In genomic region chr14:23421594-23421993, GRCh38 we compare ENCODE assay signal across 18 cellular contexts. TPM values are rescaled to one million over a fixed set of nuclear protein-coding genes. Genes with fewer than 3 reads are reported as not detected.
DNase-seq lines count a peak whose midpoint lies in the region; ATAC-seq and TF ChIP-seq lines count a peak whose summit lies in the region.
"Had no signal": no experiment of that assay in that cellular context is flagged by ENCODE, and none has a peak within 500 bp of the region (broad histone marks: within the 10 kb centered on the region; RNA-seq: fewer than 3 reads in every experiment).

No MANE protein-coding gene starts in this region.

- no peak for ATAC-seq in heart left ventricle
- peak; percentile 59 to 85 for ATAC-seq in stimulated activated naive B cell treated with anti-CD40 and anti-IgM and Interleukin-4, amounts not matched to agents 10 μg/mL and 1 μg/mL and 100 μg/mL, for 72 hours (replicated peaks)

- no peak for TF ChIP-seq CTCF in left ventricle myocardium inferior (IDR thresholded peaks at IDR 0.05; ENCODE audit: borderline replicate concordance)
- no peak for TF ChIP-seq CTCF in heart left ventricle (IDR thresholded peaks at IDR 0.05)
- TF ChIP-seq CTCF in endodermal cell (conservative IDR thresholded peaks at IDR 0.05) = no peak

- no peak overlapping the region for H3K4me3 Mint-ChIP-seq in activated CD4-positive, alpha-beta memory T cell treated with anti-CD3 and anti-CD28 coated beads for 36 hours
- H3K4me3 Mint-ChIP-seq in activated naive CD8-positive, alpha-beta T cell treated with anti-CD3 and anti-CD28 coated beads for 36 hours = no peak overlapping the region
- no peak overlapping the region for H3K4me3 Mint-ChIP-seq in stimulated activated naive B cell treated with anti-CD40 and anti-IgM and Interleukin-4, amounts not matched to agents 10 μg/mL and 1 μg/mL and 100 μg/mL, for 72 hours
- no peak overlapping the region for H3K4me3 Mint-ChIP-seq in endodermal cell
- no peak overlapping the region for H3K4me3 Mint-ChIP-seq in CD4-positive, alpha-beta memory T cell
- H3K4me3 Mint-ChIP-seq: CD8-positive, alpha-beta memory T cell had no signal

- H3K9me3 ChIP-seq in left ventricle myocardium inferior (replicated peaks) = no peaks in the 10 kb centered on the region
- H3K9me3 ChIP-seq in heart left ventricle = no peaks in the 10 kb centered on the region
- H3K9me3 ChIP-seq in endodermal cell (ENCODE audit: control insufficient read depth, low read length) = no peaks in the 10 kb centered on the region
- H3K9me3 ChIP-seq in CD4-positive, alpha-beta memory T cell (ENCODE audit: control insufficient read depth in 1 of 2, low read length in 2 of 2) = no peaks in the 10 kb centered on the region
- H3K9me3 ChIP-seq: MG63 had no signal

- H3K4me1 ChIP-seq in left ventricle myocardium inferior (peaks cover 12% of the 10 kb centered on the region), heart left ventricle (peaks cover 0 to 28% (median 0%) of the 10 kb centered on the region in 12 donors), endodermal cell (ENCODE audit: control insufficient read depth, insufficient read depth, low read length) (no peaks in the 10 kb centered on the region)
- H3K4me1 ChIP-seq in CD4-positive, alpha-beta memory T cell (ENCODE audit: insufficient read depth, low read length) = no peaks in the 10 kb centered on the region

- H3K27ac Mint-ChIP-seq in activated CD4-positive, alpha-beta memory T cell treated with anti-CD3 and anti-CD28 coated beads for 36 hours = no peak overlapping the region
- H3K27ac Mint-ChIP-seq in activated naive CD8-positive, alpha-beta T cell treated with anti-CD3 and anti-CD28 coated beads for 36 hours = peak overlapping the region; percentile 58
- no peak overlapping the region for H3K27ac Mint-ChIP-seq in stimulated activated naive B cell treated with anti-CD40 and anti-IgM and Interleukin-4, amounts not matched to agents 10 μg/mL and 1 μg/mL and 100 μg/mL, for 72 hours
- no peak overlapping the region for H3K27ac Mint-ChIP-seq in endodermal cell
- no peak overlapping the region for H3K27ac Mint-ChIP-seq in CD4-positive, alpha-beta memory T cell
- H3K27ac Mint-ChIP-seq: CD8-positive, alpha-beta memory T cell had no signal

- DNase-seq in left ventricle myocardium inferior (no peak), heart left ventricle (no peak), NCI-H2107 (lab: John Stamatoyannopoulos, UW) (no peak), endodermal cell (no peak)
- DNase-seq in activated CD4-positive, alpha-beta memory T cell treated with anti-CD3 and anti-CD28 coated beads for 36 hours = peak; percentile 40
- peak; percentile 41 for DNase-seq in activated naive CD8-positive, alpha-beta T cell treated with anti-CD3 and anti-CD28 coated beads for 36 hours
- DNase-seq in stimulated activated naive B cell treated with anti-CD40 and anti-IgM and Interleukin-4, amounts not matched to agents 10 μg/mL and 1 μg/mL and 100 μg/mL, for 72 hours = no peak
- no peak for DNase-seq in CD4-positive, alpha-beta memory T cell
- DNase-seq: CD8-positive, alpha-beta memory T cell; HCEC 1CT; MG63; NCI-H1105; NCI-H1694 treated with DMSO at 0.1 percent for 48 hours; NCI-H446 treated with DMSO at 0.1 percent for 48 hours; NCI-H774; PC-9 had no signal

- H3K4me3 ChIP-seq in left ventricle myocardium inferior (no peak overlapping the region), heart left ventricle (peak overlapping the region in 2 of 12 donors; percentile 9 to 19), endodermal cell (ENCODE audit: low read length) (no peak overlapping the region)
- H3K4me3 ChIP-seq in CD4-positive, alpha-beta memory T cell (ENCODE audit: low read length in 2 of 2) = no peak overlapping the region
- H3K4me3 ChIP-seq: MG63, PC-9 had no signal

- H3K36me3 ChIP-seq in left ventricle myocardium inferior = peaks cover 63% of the 10 kb centered on the region
- H3K36me3 ChIP-seq in heart left ventricle = peaks cover 0 to 83% (median 61%) of the 10 kb centered on the region in 9 donors
- H3K36me3 ChIP-seq in endodermal cell (ENCODE audit: control insufficient read depth, insufficient read depth, low read length) = no peaks in the 10 kb centered on the region
- no peaks in the 10 kb centered on the region for H3K36me3 ChIP-seq in CD4-positive, alpha-beta memory T cell (ENCODE audit: insufficient read depth, low read length)
- H3K36me3 ChIP-seq: MG63 had no signal

- peaks cover 3% of the 10 kb centered on the region for H3K27me3 Mint-ChIP-seq in activated CD4-positive, alpha-beta memory T cell treated with anti-CD3 and anti-CD28 coated beads for 36 hours
- peaks cover 4% of the 10 kb centered on the region for H3K27me3 Mint-ChIP-seq in activated naive CD8-positive, alpha-beta T cell treated with anti-CD3 and anti-CD28 coated beads for 36 hours
- peaks cover 12 to 34% of the 10 kb centered on the region in 2 donors for H3K27me3 Mint-ChIP-seq in stimulated activated naive B cell treated with anti-CD40 and anti-IgM and Interleukin-4, amounts not matched to agents 10 μg/mL and 1 μg/mL and 100 μg/mL, for 72 hours
- H3K27me3 Mint-ChIP-seq in endodermal cell (ENCODE audit: insufficient read depth) = peaks cover 34% of the 10 kb centered on the region
- H3K27me3 Mint-ChIP-seq in CD4-positive, alpha-beta memory T cell = peaks cover 3 to 4% of the 10 kb centered on the region in 2 donors

- TF ChIP-seq POLR2A in heart left ventricle (IDR thresholded peaks at IDR 0.05) = peak in 1 of 2 donors; percentile 3

- no peak overlapping the region for H3K9ac ChIP-seq in endodermal cell (ENCODE audit: extremely low read depth, low read length, poor library complexity, severe bottlenecking)

- peaks cover 10% of the 10 kb centered on the region for H3K4me1 Mint-ChIP-seq in activated CD4-positive, alpha-beta memory T cell treated with anti-CD3 and anti-CD28 coated beads for 36 hours (ENCODE audit: low read depth)
- peaks cover 11% of the 10 kb centered on the region for H3K4me1 Mint-ChIP-seq in activated naive CD8-positive, alpha-beta T cell treated with anti-CD3 and anti-CD28 coated beads for 36 hours
- peaks cover 5 to 6% of the 10 kb centered on the region in 2 donors for H3K4me1 Mint-ChIP-seq in stimulated activated naive B cell treated with anti-CD40 and anti-IgM and Interleukin-4, amounts not matched to agents 10 μg/mL and 1 μg/mL and 100 μg/mL, for 72 hours
- peaks cover 10% of the 10 kb centered on the region for H3K4me1 Mint-ChIP-seq in endodermal cell
- no peaks in the 10 kb centered on the region for H3K4me1 Mint-ChIP-seq in CD4-positive, alpha-beta memory T cell
- H3K4me1 Mint-ChIP-seq: CD8-positive, alpha-beta memory T cell had no signal

- H3K27ac ChIP-seq in left ventricle myocardium inferior (replicated peaks) = peak overlapping the region; percentile 68
- H3K27ac ChIP-seq in heart left ventricle = peak overlapping the region in 6 of 12 donors; percentile 38 to 72 (median 47)
- no peak overlapping the region for H3K27ac ChIP-seq in endodermal cell (ENCODE audit: low read depth, low read length)
- no peak overlapping the region for H3K27ac ChIP-seq in CD4-positive, alpha-beta memory T cell (ENCODE audit: low read depth, low read length)
- H3K27ac ChIP-seq: PC-9 had no signal

- CTCF ChIA-PET in activated CD4-positive, alpha-beta memory T cell treated with anti-CD3 and anti-CD28 coated beads for 36 hours (lab: Charles Lee) = interaction anchor here (0.6 kb wide), 1 partner anchor 270 kb away, joined by 3 read pairs; no protein-coding TSS in a partner anchor
- CTCF ChIA-PET in CD4-positive, alpha-beta memory T cell (lab: Charles Lee; ENCODE audit: partially characterized antibody) = no interaction called here

- intact Hi-C loops in left ventricle myocardium inferior (cut with micrococcal nuclease) = no loop called here
- intact Hi-C loops in heart left ventricle (cut with DNase I) = no loop called here
- intact Hi-C loops in activated CD4-positive, alpha-beta memory T cell treated with anti-CD3 and anti-CD28 coated beads for 36 hours (cut with micrococcal nuclease) = no loop called here
- intact Hi-C loops in CD4-positive, alpha-beta memory T cell (cut with micrococcal nuclease) = no loop called here

- no peaks in the 10 kb centered on the region for H3K36me3 Mint-ChIP-seq in activated CD4-positive, alpha-beta memory T cell treated with anti-CD3 and anti-CD28 coated beads for 36 hours
- no peaks in the 10 kb centered on the region for H3K36me3 Mint-ChIP-seq in activated naive CD8-positive, alpha-beta T cell treated with anti-CD3 and anti-CD28 coated beads for 36 hours
- H3K36me3 Mint-ChIP-seq in stimulated activated naive B cell treated with anti-CD40 and anti-IgM and Interleukin-4, amounts not matched to agents 10 μg/mL and 1 μg/mL and 100 μg/mL, for 72 hours = no peaks in the 10 kb centered on the region
- H3K36me3 Mint-ChIP-seq in endodermal cell (ENCODE audit: low read depth) = no peaks in the 10 kb centered on the region
- no peaks in the 10 kb centered on the region for H3K36me3 Mint-ChIP-seq in CD4-positive, alpha-beta memory T cell
- H3K36me3 Mint-ChIP-seq: CD8-positive, alpha-beta memory T cell had no signal

- POLR2A ChIA-PET in activated CD4-positive, alpha-beta memory T cell treated with anti-CD3 and anti-CD28 coated beads for 36 hours (lab: Charles Lee) = no interaction called here
- POLR2A ChIA-PET in CD4-positive, alpha-beta memory T cell (lab: Charles Lee; ENCODE audit: partially characterized antibody) = no interaction called here

- H3K27me3 ChIP-seq in left ventricle myocardium inferior (ENCODE audit: low read depth) (no peaks in the 10 kb centered on the region), heart left ventricle (no peaks in the 10 kb centered on the region), endodermal cell (ENCODE audit: control insufficient read depth, insufficient read depth, low read length, poor library complexity, severe bottlenecking) (peaks cover 5% of the 10 kb centered on the region)
- no peaks in the 10 kb centered on the region for H3K27me3 ChIP-seq in CD4-positive, alpha-beta memory T cell (ENCODE audit: insufficient read depth, low read length)
- H3K27me3 ChIP-seq: MG63 had no signal

- no peaks in the 10 kb centered on the region for H3K9me3 Mint-ChIP-seq in activated CD4-positive, alpha-beta memory T cell treated with anti-CD3 and anti-CD28 coated beads for 36 hours
- H3K9me3 Mint-ChIP-seq in activated naive CD8-positive, alpha-beta T cell treated with anti-CD3 and anti-CD28 coated beads for 36 hours = no peaks in the 10 kb centered on the region
- H3K9me3 Mint-ChIP-seq in stimulated activated naive B cell treated with anti-CD40 and anti-IgM and Interleukin-4, amounts not matched to agents 10 μg/mL and 1 μg/mL and 100 μg/mL, for 72 hours = no peaks in the 10 kb centered on the region
- H3K9me3 Mint-ChIP-seq in endodermal cell = no peaks in the 10 kb centered on the region
- H3K9me3 Mint-ChIP-seq in CD4-positive, alpha-beta memory T cell = peaks cover 0 to 2% (median 0%) of the 10 kb centered on the region in 8 donors
- H3K9me3 Mint-ChIP-seq: CD8-positive, alpha-beta memory T cell had no signal

RNA-seq across cellular contexts. Expression of gene MYH6, which starts 13.5 kb away (rescaled TPM):
- total RNA-seq in left ventricle myocardium inferior = 1,823 TPM
- total RNA-seq in heart left ventricle = 1,000 to 10,000 TPM in 4 of 9 donors, 100 to 1,000 TPM in 4, 10 to 100 TPM in 1; 76.8 to 4,027 (median 602) TPM
- polyA plus RNA-seq in heart left ventricle = 1,000 to 10,000 TPM; 1,673 to 5,104 TPM
- total RNA-seq in activated CD4-positive, alpha-beta memory T cell treated with anti-CD3 and anti-CD28 coated beads for 36 hours = under 1 TPM in 1 of 2 experiments, not detected in 1; 0.05 TPM
- total RNA-seq in activated naive CD8-positive, alpha-beta T cell treated with anti-CD3 and anti-CD28 coated beads for 36 hours = not detected
- not detected for total RNA-seq in endodermal cell
- polyA plus RNA-seq in endodermal cell (2013, experiment 1 of 2) = 0.53 TPM
- 0.70 TPM for polyA plus RNA-seq in endodermal cell (2013, experiment 2 of 2)
- total RNA-seq in CD4-positive, alpha-beta memory T cell = not detected
- polyA plus RNA-seq in CD4-positive, alpha-beta memory T cell = not detected
- total RNA-seq: PC-9 had no signal
- polyA plus RNA-seq: AG04450; BJ; CD8-positive, alpha-beta memory T cell had no signal

RNA-seq across cellular contexts. Expression of gene MYH7, which starts 13.9 kb away (rescaled TPM):
- total RNA-seq in left ventricle myocardium inferior = 14,853 TPM
- total RNA-seq in heart left ventricle = over 10,000 TPM in 7 of 9 donors, 1,000 to 10,000 TPM in 2; 6,202 to 23,825 (median 18,310) TPM
- polyA plus RNA-seq in heart left ventricle = over 10,000 TPM in 1 of 2 donors, 100 to 1,000 TPM in 1; 727 to 12,111 TPM
- under 1 TPM in 1 of 2 experiments, not detected in 1; 0.02 TPM for total RNA-seq in activated CD4-positive, alpha-beta memory T cell treated with anti-CD3 and anti-CD28 coated beads for 36 hours
- total RNA-seq in activated naive CD8-positive, alpha-beta T cell treated with anti-CD3 and anti-CD28 coated beads for 36 hours = under 1 TPM; 0.04 to 0.06 TPM
- total RNA-seq in endodermal cell = under 1 TPM in 1 of 2 donors, not detected in 1; 0.55 TPM
- 0.25 TPM for polyA plus RNA-seq in endodermal cell (2013, experiment 1 of 2)
- polyA plus RNA-seq in endodermal cell (2013, experiment 2 of 2) = 0.21 TPM
- total RNA-seq in CD4-positive, alpha-beta memory T cell = not detected
- not detected for polyA plus RNA-seq in CD4-positive, alpha-beta memory T cell
- total RNA-seq: CD8-positive, alpha-beta memory T cell; PC-9 had no signal
- polyA plus RNA-seq: AG04450; BJ; CD8-positive, alpha-beta memory T cell had no signal

RNA-seq across cellular contexts. Expression of gene CMTM5, which starts 44.7 kb away (rescaled TPM):
- total RNA-seq in left ventricle myocardium inferior = 1.0 TPM
- total RNA-seq in heart left ventricle = under 1 TPM in 5 of 9 donors, not detected in 4; 0.32 to 0.92 (median 0.64) TPM
- polyA plus RNA-seq in heart left ventricle = 1 to 10 TPM; 1.6 to 1.8 TPM
- total RNA-seq in activated CD4-positive, alpha-beta memory T cell treated with anti-CD3 and anti-CD28 coated beads for 36 hours = not detected
- not detected for total RNA-seq in activated naive CD8-positive, alpha-beta T cell treated with anti-CD3 and anti-CD28 coated beads for 36 hours
- total RNA-seq in endodermal cell = 1 to 10 TPM in 1 of 2 donors, under 1 TPM in 1; 0.40 to 1.4 TPM
- polyA plus RNA-seq in endodermal cell (2013, experiment 1 of 2) = 3.3 TPM
- 2.8 TPM for polyA plus RNA-seq in endodermal cell (2013, experiment 2 of 2)
- total RNA-seq in CD4-positive, alpha-beta memory T cell = not detected
- not detected for polyA plus RNA-seq in CD4-positive, alpha-beta memory T cell
- total RNA-seq: CD8-positive, alpha-beta memory T cell; PC-9 had no signal
- polyA plus RNA-seq: BJ; CD8-positive, alpha-beta memory T cell had no signal

RNA-seq across cellular contexts. Expression of gene NGDN, which starts 47.9 kb away (rescaled TPM):
- total RNA-seq in left ventricle myocardium inferior = 17.2 TPM
- 10 to 100 TPM; 16.5 to 23.4 (median 18.7) TPM for total RNA-seq in heart left ventricle
- 10 to 100 TPM; 17.8 to 43.4 TPM for polyA plus RNA-seq in heart left ventricle
- total RNA-seq in activated CD4-positive, alpha-beta memory T cell treated with anti-CD3 and anti-CD28 coated beads for 36 hours = 10 to 100 TPM; 42.1 to 44.1 TPM
- total RNA-seq in activated naive CD8-positive, alpha-beta T cell treated with anti-CD3 and anti-CD28 coated beads for 36 hours = 10 to 100 TPM; 75.2 to 80.3 TPM
- total RNA-seq in endodermal cell = 10 to 100 TPM; 43.2 to 45.3 TPM
- 59.9 TPM for polyA plus RNA-seq in endodermal cell (2013, experiment 1 of 2)
- 47.9 TPM for polyA plus RNA-seq in endodermal cell (2013, experiment 2 of 2)
- 10 to 100 TPM; 60.7 to 63.5 TPM for total RNA-seq in CD4-positive, alpha-beta memory T cell
- 10 to 100 TPM; 61.0 to 95.1 TPM for polyA plus RNA-seq in CD4-positive, alpha-beta memory T cell

RNA-seq across cellular contexts. Expression of gene IL25, which starts 49.0 kb away (rescaled TPM):
- total RNA-seq in left ventricle myocardium inferior (not detected), heart left ventricle (under 1 TPM in 1 of 9 donors, not detected in 8; 0.29 TPM), endodermal cell (not detected)
- not detected for polyA plus RNA-seq in heart left ventricle
- not detected for total RNA-seq in activated CD4-positive, alpha-beta memory T cell treated with anti-CD3 and anti-CD28 coated beads for 36 hours
- total RNA-seq in activated naive CD8-positive, alpha-beta T cell treated with anti-CD3 and anti-CD28 coated beads for 36 hours = not detected
- not detected for polyA plus RNA-seq in endodermal cell (2013, experiment 1 of 2)
- polyA plus RNA-seq in endodermal cell (2013, experiment 2 of 2) = not detected
- not detected for total RNA-seq in CD4-positive, alpha-beta memory T cell
- not detected for polyA plus RNA-seq in CD4-positive, alpha-beta memory T cell
- total RNA-seq: CD8-positive, alpha-beta memory T cell; PC-9 had no signal
- polyA plus RNA-seq: AG04450; BJ; CD8-positive, alpha-beta memory T cell had no signal

Comparison
In these comparisons a context has a peak if more than half of its experiments do, and no peak if none do; other contexts are left out.
1. DNase-seq: peak in activated CD4-positive, alpha-beta memory T cell treated with anti-CD3 and anti-CD28 coated beads for 36 hours (single experiment) and activated naive CD8-positive, alpha-beta T cell treated with anti-CD3 and anti-CD28 coated beads for 36 hours (single experiment); none in left ventricle myocardium inferior (single experiment), heart left ventricle (0 of 5), stimulated activated naive B cell treated with anti-CD40 and anti-IgM and Interleukin-4, amounts not matched to agents 10 μg/mL and 1 μg/mL and 100 μg/mL, for 72 hours (single experiment), NCI-H2107 (single experiment), endodermal cell (single experiment) and CD4-positive, alpha-beta memory T cell (0 of 5).
2. ATAC-seq: peak in stimulated activated naive B cell treated with anti-CD40 and anti-IgM and Interleukin-4, amounts not matched to agents 10 μg/mL and 1 μg/mL and 100 μg/mL, for 72 hours (2 of 2); none in heart left ventricle (0 of 4).
3. RNA of gene MYH6, which starts 13.5 kb away (total RNA-seq): 1,823 TPM in left ventricle myocardium inferior (single experiment) and 76.8 to 4,027 TPM in heart left ventricle; 0.05 TPM in activated CD4-positive, alpha-beta memory T cell treated with anti-CD3 and anti-CD28 coated beads for 36 hours, not detected in endodermal cell, not detected in activated naive CD8-positive, alpha-beta T cell treated with anti-CD3 and anti-CD28 coated beads for 36 hours and not detected in CD4-positive, alpha-beta memory T cell; every median in the first group is over 10 times any median in the second.
4. RNA of gene MYH7, which starts 13.9 kb away (total RNA-seq): 6,202 to 23,825 TPM in heart left ventricle and 14,853 TPM in left ventricle myocardium inferior (single experiment); 0.55 TPM in endodermal cell, 0.04 to 0.06 TPM in activated naive CD8-positive, alpha-beta T cell treated with anti-CD3 and anti-CD28 coated beads for 36 hours, 0.02 TPM in activated CD4-positive, alpha-beta memory T cell treated with anti-CD3 and anti-CD28 coated beads for 36 hours and not detected in CD4-positive, alpha-beta memory T cell; every median in the first group is over 1,000 times any median in the second.